Comparison of ENCODE assay signal across 8 cellular contexts in genomic region chrX:38754102-38754790, GRCh38.
DNase-seq lines count a peak whose midpoint lies in the region; ATAC-seq and TF ChIP-seq lines count a peak whose summit lies in the region.

No MANE protein-coding gene starts in this region.

- H3K27me3 ChIP-seq in adipocyte (replicated peaks; ENCODE audit: control insufficient read depth, insufficient read depth, low read length) = peaks cover 33% of the 10 kb centered on the region
- H3K27me3 ChIP-seq in iPS DF 6.9 (ENCODE audit: control insufficient read depth, insufficient read depth, low read length) = no peaks in the 10 kb centered on the region

- peak; percentile 78 for DNase-seq in DMS 273 (lab: John Stamatoyannopoulos, UW; ENCODE audit: unreplicated experiment)
- DNase-seq in HFF-Myc (ENCODE audit: extremely low read depth, low read depth) = peak; percentile 6
- DNase-seq in NCI-H82 (lab: John Stamatoyannopoulos, UW) = peak; percentile 68
- peak; percentile 68 for DNase-seq in adipocyte (ENCODE audit: low read depth)
- peak; percentile 11 for DNase-seq in iPS DF 6.9 (ENCODE audit: low read depth, low spot score)
- peak; percentile 3 for DNase-seq in stimulated activated CD4-positive, alpha-beta T cell treated with anti-CD3 and anti-CD28 coated beads, Interleukin-1b, Interleukin-23, amount 100 ng/mL, for 48 hours

- H3K4me3 ChIP-seq in HFF-Myc (replicated peaks; ENCODE audit: low read depth, low read length) (no peak overlapping the region), adipocyte (ENCODE audit: low read length) (no peak overlapping the region), iPS DF 6.9 (ENCODE audit: low read length) (no peak overlapping the region)

- no peak overlapping the region for H3K9ac ChIP-seq in adipocyte (ENCODE audit: low read length)

- no peak overlapping the region for H3K27ac ChIP-seq in iPS DF 6.9 (ENCODE audit: low read length)

- H3K9me3 ChIP-seq in adipocyte (ENCODE audit: control insufficient read depth, low read length) (peaks cover 2% of the 10 kb centered on the region), iPS DF 6.9 (ENCODE audit: control insufficient read depth, insufficient read depth, low read length) (no peaks in the 10 kb centered on the region)

- peaks cover 3% of the 10 kb centered on the region for H3K4me1 ChIP-seq in adipocyte (ENCODE audit: control insufficient read depth, insufficient read depth, low read length)
- H3K4me1 ChIP-seq in iPS DF 6.9 (ENCODE audit: control insufficient read depth, insufficient read depth, low read length) = peaks cover 2% of the 10 kb centered on the region; the same call in 1 of the 2 replicates

- WGBS in iPS DF 6.9 (ENCODE audit: insufficient coverage, insufficient read length) = no CpG with 5 or more reads among the region's 6 CpGs

- peak; percentile 39 for TF ChIP-seq CTCF in HFF-Myc (IDR thresholded peaks at IDR 0.05; ENCODE audit: low read depth, low read length, missing control alignments)

- ATAC-seq in GM21360 (IDR thresholded peaks at IDR 0.05; ENCODE audit: unreplicated experiment) (no peak), GM19397 (IDR thresholded peaks at IDR 0.05; ENCODE audit: unreplicated experiment) (no peak)

- H3K36me3 ChIP-seq in adipocyte (ENCODE audit: control insufficient read depth, insufficient read depth, low read length, severe bottlenecking) (no peaks in the 10 kb centered on the region), iPS DF 6.9 (ENCODE audit: control insufficient read depth, insufficient read depth, low read length) (no peaks in the 10 kb centered on the region)

Comparison
In these comparisons a context has a peak if more than half of its experiments do, and no peak if none do; other contexts are left out.
1. DNase-seq: peak in every context shown above with its lines; median percentile 78 in DMS 273; 68 in NCI-H82; 68 in adipocyte; 11 in iPS DF 6.9; 6 in HFF-Myc; 3 in stimulated activated CD4-positive, alpha-beta T cell treated with anti-CD3 and anti-CD28 coated beads, Interleukin-1b, Interleukin-23, amount 100 ng/mL, for 48 hours.